20 cellular contexts compared by ENCODE assay signal in the genomic region with DNA sequence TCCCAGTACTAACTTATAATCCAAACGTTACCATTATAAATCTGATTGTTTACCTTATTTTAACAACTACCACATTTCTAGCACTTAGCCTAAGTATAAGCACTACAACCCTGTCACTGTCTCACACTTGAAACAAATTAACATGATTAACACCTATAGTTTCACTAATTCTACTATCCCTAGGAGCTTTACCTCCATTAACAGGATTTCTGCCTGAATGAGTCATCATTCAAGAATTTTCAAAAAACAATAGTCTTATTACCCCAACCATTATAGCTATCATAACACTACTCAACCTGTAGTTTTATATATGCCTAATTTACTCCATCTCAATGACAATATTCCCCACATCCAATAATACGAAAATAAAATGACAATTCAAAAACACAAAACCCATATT.
"Had no signal": no experiment of that assay in that cellular context is flagged by ENCODE, and none has a peak within 500 bp of the region (broad histone marks: within the 10 kb centered on the region; RNA-seq: fewer than 3 reads in every experiment).

No MANE protein-coding gene starts in this region.

- DNase-seq: colonic mucosa; effector memory CD4-positive, alpha-beta T cell; erythroblast; esophagus squamous epithelium; foreskin melanocyte; glutamatergic neuron; heart right ventricle; hippocampal formation; left ventricle myocardium superior; lower lobe of right lung; mucosa of descending colon; naive B cell; right cardiac atrium; sigmoid colon; stimulated activated CD4-positive, alpha-beta T cell treated with anti-CD3 and anti-CD28 coated beads, Interleukin-2, amount 100 ng/mL, for 24 hours; stimulated activated CD4-positive, alpha-beta T cell treated with anti-CD3 and anti-CD28 coated beads, Interleukin-4, amount 100 ng/mL, for 24 hours; stimulated activated naive CD4-positive, alpha-beta T cell treated with Interleukin-2 at 50 U/mL for 16 hours; stomach; thyroid gland; trophoblast cell had no signal
